In genomic region chr9:92709954-92710353, GRCh38 we compare ENCODE assay signal across 19 cellular contexts. TPM values are rescaled to one million over a fixed set of nuclear protein-coding genes. Genes with fewer than 3 reads are reported as not detected.
DNase-seq lines count a peak whose midpoint lies in the region; ATAC-seq and TF ChIP-seq lines count a peak whose summit lies in the region.
"Had no signal": no experiment of that assay in that cellular context is flagged by ENCODE, and none has a peak within 500 bp of the region (broad histone marks: within the 10 kb centered on the region; RNA-seq: fewer than 3 reads in every experiment).

No MANE protein-coding gene starts in this region.

- CTCF ChIA-PET in activated CD4-positive, alpha-beta memory T cell treated with anti-CD3 and anti-CD28 coated beads, Interleukin-2, amount 10 ng/mL, durations not matched to agents 7 days and 5 days (lab: Charles Lee), result interaction anchor here (1.2 to 1.3 kb wide), 2 partner anchors 8 to 14 kb away, joined by 4 to 5 read pairs; no protein-coding TSS in a partner anchor
- CTCF ChIA-PET in activated CD4-positive, alpha-beta memory T cell treated with anti-CD3 and anti-CD28 coated beads for 36 hours (lab: Charles Lee), result interaction anchor here (1.1 to 1.6 kb wide), 2 partner anchors 8 to 81 kb away, joined by 3 to 4 read pairs; no protein-coding TSS in a partner anchor
- CTCF ChIA-PET in RWPE1 (lab: Yijun Ruan, JAX), result interaction anchor here (0.5 kb wide), 1 partner anchor 85 kb away, joined by 5 read pairs; no protein-coding TSS in a partner anchor

- H3K27ac Mint-ChIP-seq in activated CD4-positive, alpha-beta memory T cell treated with anti-CD3 and anti-CD28 coated beads, Interleukin-2, amount 10 ng/mL, durations not matched to agents 7 days and 5 days, result peak overlapping the region; percentile 49
- H3K27ac Mint-ChIP-seq in activated CD4-positive, alpha-beta memory T cell treated with anti-CD3 and anti-CD28 coated beads for 36 hours, result no peak overlapping the region
- H3K27ac Mint-ChIP-seq in progenitor cell of endocrine pancreas, result peak overlapping the region; percentile 35
- peak overlapping the region in 5 of 10 donors; percentile 15 to 81 (median 67) for H3K27ac Mint-ChIP-seq in naive thymus-derived CD8-positive, alpha-beta T cell

- intact Hi-C loops in activated CD4-positive, alpha-beta memory T cell treated with anti-CD3 and anti-CD28 coated beads for 36 hours (cut with micrococcal nuclease), result loop anchor here (5.0 kb wide), 2 partner anchors 38 to 573 kb away; partner anchors contain the start of gene IPPK

- peaks cover 71% of the 10 kb centered on the region for H3K4me1 Mint-ChIP-seq in activated CD4-positive, alpha-beta memory T cell treated with anti-CD3 and anti-CD28 coated beads, Interleukin-2, amount 10 ng/mL, durations not matched to agents 7 days and 5 days
- H3K4me1 Mint-ChIP-seq in activated CD4-positive, alpha-beta memory T cell treated with anti-CD3 and anti-CD28 coated beads for 36 hours (ENCODE audit: low read depth), result peaks cover 36% of the 10 kb centered on the region
- peaks cover 1% of the 10 kb centered on the region for H3K4me1 Mint-ChIP-seq in progenitor cell of endocrine pancreas (ENCODE audit: low read depth)
- H3K4me1 Mint-ChIP-seq in naive thymus-derived CD8-positive, alpha-beta T cell, result peaks cover 14 to 28% (median 24%) of the 10 kb centered on the region in 4 donors

- H3K27me3 Mint-ChIP-seq in activated CD4-positive, alpha-beta memory T cell treated with anti-CD3 and anti-CD28 coated beads, Interleukin-2, amount 10 ng/mL, durations not matched to agents 7 days and 5 days, result no peaks in the 10 kb centered on the region
- no peaks in the 10 kb centered on the region for H3K27me3 Mint-ChIP-seq in activated CD4-positive, alpha-beta memory T cell treated with anti-CD3 and anti-CD28 coated beads for 36 hours
- no peaks in the 10 kb centered on the region for H3K27me3 Mint-ChIP-seq in progenitor cell of endocrine pancreas
- H3K27me3 Mint-ChIP-seq in naive thymus-derived CD8-positive, alpha-beta T cell, result no peaks in the 10 kb centered on the region
- H3K27me3 Mint-ChIP-seq: CD8-positive, alpha-beta memory T cell had no signal

- H3K4me3 Mint-ChIP-seq in activated CD4-positive, alpha-beta memory T cell treated with anti-CD3 and anti-CD28 coated beads, Interleukin-2, amount 10 ng/mL, durations not matched to agents 7 days and 5 days, result no peak overlapping the region
- H3K4me3 Mint-ChIP-seq in activated CD4-positive, alpha-beta memory T cell treated with anti-CD3 and anti-CD28 coated beads for 36 hours, result no peak overlapping the region
- no peak overlapping the region for H3K4me3 Mint-ChIP-seq in progenitor cell of endocrine pancreas (ENCODE audit: low read depth)
- no peak overlapping the region for H3K4me3 Mint-ChIP-seq in naive thymus-derived CD8-positive, alpha-beta T cell

- no peaks in the 10 kb centered on the region for H3K9me3 Mint-ChIP-seq in activated CD4-positive, alpha-beta memory T cell treated with anti-CD3 and anti-CD28 coated beads, Interleukin-2, amount 10 ng/mL, durations not matched to agents 7 days and 5 days
- H3K9me3 Mint-ChIP-seq in activated CD4-positive, alpha-beta memory T cell treated with anti-CD3 and anti-CD28 coated beads for 36 hours, result no peaks in the 10 kb centered on the region
- H3K9me3 Mint-ChIP-seq in progenitor cell of endocrine pancreas (ENCODE audit: low read depth), result no peaks in the 10 kb centered on the region
- no peaks in the 10 kb centered on the region for H3K9me3 Mint-ChIP-seq in naive thymus-derived CD8-positive, alpha-beta T cell
- H3K9me3 Mint-ChIP-seq: CD8-positive, alpha-beta memory T cell had no signal

- TF ChIP-seq CTCF in RWPE1 (conservative IDR thresholded peaks at IDR 0.05; ENCODE audit: low read depth), result no peak
- no peak for TF ChIP-seq CTCF in progenitor cell of endocrine pancreas (IDR thresholded peaks at IDR 0.05; ENCODE audit: unreplicated experiment)

- H3K27ac ChIP-seq in RWPE1 (peak overlapping the region; percentile 67), epithelial cell of prostate (peak overlapping the region; percentile 93)
- H3K27ac ChIP-seq: GM23248, PC-9 had no signal

- ATAC-seq in naive thymus-derived CD8-positive, alpha-beta T cell, result no peak

- POLR2A ChIA-PET in activated CD4-positive, alpha-beta memory T cell treated with anti-CD3 and anti-CD28 coated beads, Interleukin-2, amount 10 ng/mL, durations not matched to agents 7 days and 5 days (lab: Charles Lee), result interaction anchor here (1.1 kb wide), 1 partner anchor 40 kb away, joined by 3 read pairs; the partner anchor contains the start of gene IPPK
- POLR2A ChIA-PET in activated CD4-positive, alpha-beta memory T cell treated with anti-CD3 and anti-CD28 coated beads for 36 hours (lab: Charles Lee), result no interaction called here
- POLR2A ChIA-PET in RWPE1 (lab: Yijun Ruan, JAX; ENCODE audit: low non-redundant PET), result interaction anchor here (0.5 kb wide), 1 partner anchor 34 kb away, joined by 5 read pairs; no protein-coding TSS in a partner anchor
- POLR2A ChIA-PET in naive thymus-derived CD8-positive, alpha-beta T cell (lab: Charles Lee), result interaction anchor here (0.5 kb wide), 2 partner anchors 10 to 639 kb away, joined by 3 to 4 read pairs; no protein-coding TSS in a partner anchor

- H3K36me3 Mint-ChIP-seq in activated CD4-positive, alpha-beta memory T cell treated with anti-CD3 and anti-CD28 coated beads, Interleukin-2, amount 10 ng/mL, durations not matched to agents 7 days and 5 days (ENCODE audit: low read depth), result peaks cover 46% of the 10 kb centered on the region
- peaks cover 15% of the 10 kb centered on the region for H3K36me3 Mint-ChIP-seq in activated CD4-positive, alpha-beta memory T cell treated with anti-CD3 and anti-CD28 coated beads for 36 hours
- peaks cover 15% of the 10 kb centered on the region for H3K36me3 Mint-ChIP-seq in progenitor cell of endocrine pancreas (ENCODE audit: insufficient read depth)
- peaks cover 0 to 51% (median 23%) of the 10 kb centered on the region in 3 donors for H3K36me3 Mint-ChIP-seq in naive thymus-derived CD8-positive, alpha-beta T cell

- DNase-seq in activated CD4-positive, alpha-beta memory T cell treated with anti-CD3 and anti-CD28 coated beads, Interleukin-2, amount 10 ng/mL, durations not matched to agents 7 days and 5 days, result no peak
- DNase-seq in activated CD4-positive, alpha-beta memory T cell treated with anti-CD3 and anti-CD28 coated beads for 36 hours, result no peak
- DNase-seq in RWPE1 (ENCODE audit: low spot score), result no peak
- DNase-seq in epithelial cell of prostate (ENCODE audit: low read depth, low spot score), result no peak
- no peak for DNase-seq in progenitor cell of endocrine pancreas (ENCODE audit: low spot score, unreplicated experiment)
- no peak for DNase-seq in mucosa of gallbladder (ENCODE audit: low spot score)
- no peak for DNase-seq in cerebellar nuclear complex (lab: John Stamatoyannopoulos, UW)
- DNase-seq in naive thymus-derived CD8-positive, alpha-beta T cell, result no peak
- DNase-seq: CD8-positive, alpha-beta memory T cell; DMS79; HCEC 1CT; KBM-7; NCI-H1048; NCI-H1436 treated with DMSO at 0.1 percent for 48 hours; NCI-H2081; NCI-H510A treated with DMSO at 0.1 percent for 48 hours; NCI-H82; PC-9 had no signal

RNA-seq across cellular contexts. Expression of gene IPPK, which starts 40.0 kb away (rescaled TPM):
- total RNA-seq in activated CD4-positive, alpha-beta memory T cell treated with anti-CD3 and anti-CD28 coated beads, Interleukin-2, amount 10 ng/mL, durations not matched to agents 7 days and 5 days, result 10 to 100 TPM; 11.4 to 11.5 TPM
- 10 to 100 TPM; 10.8 to 11.0 TPM for total RNA-seq in activated CD4-positive, alpha-beta memory T cell treated with anti-CD3 and anti-CD28 coated beads for 36 hours
- 10.2 and 10.8 TPM in 2 replicates for total RNA-seq in progenitor cell of endocrine pancreas
- total RNA-seq in mucosa of gallbladder, result 7.3 TPM
- total RNA-seq in naive thymus-derived CD8-positive, alpha-beta T cell, result 1 to 10 TPM; 8.6 to 9.3 TPM
- 1 to 10 TPM; 4.4 to 8.5 (median 5.1) TPM for polyA plus RNA-seq in naive thymus-derived CD8-positive, alpha-beta T cell

RNA-seq across cellular contexts. Expression of gene BICD2, which starts 54.7 kb away (rescaled TPM):
- total RNA-seq in activated CD4-positive, alpha-beta memory T cell treated with anti-CD3 and anti-CD28 coated beads, Interleukin-2, amount 10 ng/mL, durations not matched to agents 7 days and 5 days, result 10 to 100 TPM; 27.0 to 28.2 TPM
- 10 to 100 TPM; 16.5 to 17.2 TPM for total RNA-seq in activated CD4-positive, alpha-beta memory T cell treated with anti-CD3 and anti-CD28 coated beads for 36 hours
- 24.6 and 25.5 TPM in 2 replicates for total RNA-seq in progenitor cell of endocrine pancreas
- 26.9 TPM for total RNA-seq in mucosa of gallbladder
- total RNA-seq in naive thymus-derived CD8-positive, alpha-beta T cell, result 10 to 100 TPM; 28.3 to 29.1 TPM
- 10 to 100 TPM in 2 of 3 donors, 1 to 10 TPM in 1; 5.9 to 20.1 (median 10.1) TPM for polyA plus RNA-seq in naive thymus-derived CD8-positive, alpha-beta T cell
